ENCODE assay signal across 18 cellular contexts in genomic region chr1:91015358-91015780, GRCh38. TPM values are rescaled to one million over a fixed set of nuclear protein-coding genes. Genes with fewer than 3 reads are reported as not detected.
A peak's percentile ranks its signal among the peaks of the same experiment; 100 is the strongest.
DNase-seq lines count a peak whose midpoint lies in the region; ATAC-seq and TF ChIP-seq lines count a peak whose summit lies in the region.
"Had no signal": no experiment of that assay in that cellular context is flagged by ENCODE, and none has a peak within 500 bp of the region (broad histone marks: within the 10 kb centered on the region; RNA-seq: fewer than 3 reads in every experiment).

No MANE protein-coding gene starts in this region.

- no peak overlapping the region for H3K9ac ChIP-seq in OCI-LY3 (ENCODE audit: low read length)

- no peak overlapping the region for H2AFZ ChIP-seq in OCI-LY3 (ENCODE audit: low read depth, low read length)

- peak overlapping the region; percentile 36; the same call in 1 of the 2 replicates for H3K4me2 ChIP-seq in OCI-LY3 (ENCODE audit: low read length)

- peaks cover 23% of the 10 kb centered on the region for H3K36me3 Mint-ChIP-seq in effector memory CD8-positive, alpha-beta T cell (ENCODE audit: insufficient read depth)
- H3K36me3 Mint-ChIP-seq: immature natural killer cell had no signal

- no peaks in the 10 kb centered on the region for H3K9me3 Mint-ChIP-seq in effector memory CD8-positive, alpha-beta T cell
- H3K9me3 Mint-ChIP-seq: immature natural killer cell; stimulated activated memory B cell treated with anti-CD40 and anti-IgM and Interleukin-4, amounts not matched to agents 10 μg/mL and 1 μg/mL and 100 μg/mL, for 72 hours had no signal

- TF ChIP-seq EP300 in ovary (IDR thresholded peaks at IDR 0.05) (no peak), transverse colon (IDR thresholded peaks at IDR 0.05; ENCODE audit: low read depth) (no peak)

- H4K20me1 ChIP-seq in OCI-LY3 (ENCODE audit: insufficient read depth, low read length) = peaks cover 88% of the 10 kb centered on the region

- H3K4me1 ChIP-seq in OCI-LY3 (ENCODE audit: low read length) (peaks cover 43% of the 10 kb centered on the region), mucosa of descending colon (ENCODE audit: low read depth) (peaks cover 31% of the 10 kb centered on the region), ovary (ENCODE audit: insufficient read depth) (peaks cover 6% of the 10 kb centered on the region), transverse colon (peaks cover 43 to 83% (median 53%) of the 10 kb centered on the region in 4 donors)
- H3K4me1 ChIP-seq in effector memory CD4-positive, alpha-beta T cell (ENCODE audit: control insufficient read depth, insufficient read depth, low read length, poor library complexity, severe bottlenecking) = peaks cover 27% of the 10 kb centered on the region
- H3K4me1 ChIP-seq: uterus had no signal

- in situ Hi-C loops in transverse colon (cut with MboI; ENCODE audit: low pct_ligation_motif_present in 1 of 4, low pct_unique_long_range_greater_than_20kb in 1 of 4, low sequenced_read_pairs in 3 of 4) = no loop called here

- H3K27ac ChIP-seq in OCI-LY3 (ENCODE audit: low read length) (no peak overlapping the region), cingulate gyrus (ENCODE audit: low read depth, low read length) (peak overlapping the region; percentile 75), ovary (no peak overlapping the region), transverse colon (no peak overlapping the region)
- no peak overlapping the region for H3K27ac ChIP-seq in effector memory CD4-positive, alpha-beta T cell (ENCODE audit: insufficient read depth, low read length, poor library complexity, severe bottlenecking)
- H3K27ac ChIP-seq: uterus had no signal

- TF ChIP-seq POLR2A in ovary (IDR thresholded peaks at IDR 0.05) = no peak
- no peak for TF ChIP-seq POLR2A in transverse colon (IDR thresholded peaks at IDR 0.05)

- peak; percentile 19 for DNase-seq in EL
- no peak for DNase-seq in mucosa of descending colon
- DNase-seq in ovary = no peak
- no peak for DNase-seq in effector memory CD4-positive, alpha-beta T cell
- DNase-seq in transverse colon = no peak
- DNase-seq in effector memory CD8-positive, alpha-beta T cell = no peak
- DNase-seq: activated CD4-positive, CD25-positive, alpha-beta regulatory T cell; activated T-cell treated with anti-CD3 and anti-CD28 coated beads for 4 hours; anterior cingulate cortex; C1 segment of cervical spinal cord; foreskin melanocyte; immature natural killer cell; MM.1S; stimulated activated CD4-positive, alpha-beta T cell treated with anti-CD3 and anti-CD28 coated beads, Interleukin-4, amount 100 ng/mL, for 24 hours; uterus had no signal

- no peaks in the 10 kb centered on the region for H3K27me3 ChIP-seq in OCI-LY3 (ENCODE audit: low read depth, low read length)
- no peaks in the 10 kb centered on the region for H3K27me3 ChIP-seq in ovary
- H3K27me3 ChIP-seq in effector memory CD4-positive, alpha-beta T cell (replicated peaks; ENCODE audit: control insufficient read depth, insufficient read depth, low read length, poor library complexity, severe bottlenecking) = no peaks in the 10 kb centered on the region
- no peaks in the 10 kb centered on the region for H3K27me3 ChIP-seq in transverse colon
- H3K27me3 ChIP-seq: uterus had no signal

- H3K9me3 ChIP-seq in OCI-LY3 (ENCODE audit: insufficient read depth, low read length) (no peaks in the 10 kb centered on the region), mucosa of descending colon (no peaks in the 10 kb centered on the region), ovary (no peaks in the 10 kb centered on the region), transverse colon (no peaks in the 10 kb centered on the region)
- no peaks in the 10 kb centered on the region for H3K9me3 ChIP-seq in effector memory CD4-positive, alpha-beta T cell (ENCODE audit: control insufficient read depth, low read length)
- H3K9me3 ChIP-seq: uterus had no signal

- H3K4me1 Mint-ChIP-seq in effector memory CD8-positive, alpha-beta T cell (ENCODE audit: low read depth in 2 of 2) = peaks cover 47 to 75% of the 10 kb centered on the region in 2 donors

- intact Hi-C loops in mucosa of descending colon (cut with DNase I, micrococcal nuclease) (no loop called here), ovary (cut with DNase I) (no loop called here), transverse colon (cut with DNase I; ENCODE audit: low total_unique reads) (no loop called here)

- no peaks in the 10 kb centered on the region for H3K27me3 Mint-ChIP-seq in effector memory CD8-positive, alpha-beta T cell
- H3K27me3 Mint-ChIP-seq: stimulated activated memory B cell treated with anti-CD40 and anti-IgM and Interleukin-4, amounts not matched to agents 10 μg/mL and 1 μg/mL and 100 μg/mL, for 72 hours had no signal

- no peak overlapping the region for H3K27ac Mint-ChIP-seq in effector memory CD8-positive, alpha-beta T cell
- H3K27ac Mint-ChIP-seq: stimulated activated memory B cell treated with anti-CD40 and anti-IgM and Interleukin-4, amounts not matched to agents 10 μg/mL and 1 μg/mL and 100 μg/mL, for 72 hours had no signal

- TF ChIP-seq CTCF in OCI-LY3 (IDR thresholded peaks at IDR 0.05; ENCODE audit: low read depth, low read length) (no peak), mucosa of descending colon (IDR thresholded peaks at IDR 0.05) (no peak), ovary (IDR thresholded peaks at IDR 0.05) (no peak), transverse colon (IDR thresholded peaks at IDR 0.05) (no peak)

- no peak overlapping the region for H3K4me3 Mint-ChIP-seq in effector memory CD8-positive, alpha-beta T cell
- H3K4me3 Mint-ChIP-seq: immature natural killer cell; stimulated activated memory B cell treated with anti-CD40 and anti-IgM and Interleukin-4, amounts not matched to agents 10 μg/mL and 1 μg/mL and 100 μg/mL, for 72 hours had no signal

- H3K79me2 ChIP-seq in OCI-LY3 (ENCODE audit: low read length) = peaks cover 100% of the 10 kb centered on the region

- WGBS in ovary, 3 donors = 91 to 93% (median 92%) methylated on average over 4 of the region's 4 CpGs
- WGBS in transverse colon (ENCODE audit: low coverage in 1 of 2), 2 donors = 69 to 76% methylated on average over 4 of the region's 4 CpGs

- H3K36me3 ChIP-seq in OCI-LY3 (replicated peaks; ENCODE audit: low read depth, low read length) = peaks cover 27% of the 10 kb centered on the region
- no peaks in the 10 kb centered on the region for H3K36me3 ChIP-seq in mucosa of descending colon (ENCODE audit: low read depth)
- H3K36me3 ChIP-seq in ovary = no peaks in the 10 kb centered on the region
- H3K36me3 ChIP-seq in effector memory CD4-positive, alpha-beta T cell (ENCODE audit: control insufficient read depth, insufficient read depth, low read length) = peaks cover 3% of the 10 kb centered on the region
- no peaks in the 10 kb centered on the region for H3K36me3 ChIP-seq in transverse colon
- H3K36me3 ChIP-seq: uterus had no signal

- peak; percentile 64 for ATAC-seq in mucosa of descending colon
- ATAC-seq in effector memory CD8-positive, alpha-beta T cell (replicated peaks) = no peak
- ATAC-seq: stimulated activated memory B cell treated with anti-CD40 and anti-IgM and Interleukin-4, amounts not matched to agents 10 μg/mL and 1 μg/mL and 100 μg/mL, for 72 hours had no signal

- no peak overlapping the region for H3K4me3 ChIP-seq in OCI-LY3 (ENCODE audit: low read length)
- H3K4me3 ChIP-seq in mucosa of descending colon = no peak overlapping the region
- H3K4me3 ChIP-seq in ovary = no peak overlapping the region
- no peak overlapping the region for H3K4me3 ChIP-seq in effector memory CD4-positive, alpha-beta T cell (ENCODE audit: insufficient read depth, low read depth, low read length, poor library complexity, severe bottlenecking)
- no peak overlapping the region for H3K4me3 ChIP-seq in transverse colon
- H3K4me3 ChIP-seq: uterus had no signal

RNA-seq across cellular contexts. Expression of gene ZNF644, which starts 6.5 kb away (rescaled TPM):
- total RNA-seq in mucosa of descending colon (10 to 100 TPM; 53.7 to 74.2 (median 61.3) TPM), ovary (10 to 100 TPM; 54.9 to 68.6 (median 57.9) TPM), transverse colon (10 to 100 TPM; 19.5 to 86.2 (median 50.4) TPM)
- 10 to 100 TPM; 21.0 to 23.1 TPM for polyA plus RNA-seq in ovary
